1 cellular context compared by ENCODE assay signal in genomic region chr3:52231502-52232278, GRCh38.
TF ChIP-seq lines count a peak whose summit lies in the region.

No MANE protein-coding gene starts in this region.

TF ChIP-seq in HepG2, 621 proteins besides CTCF, POLR2A, EP300 and RAD21 (continued from another document and continues in another):
- TF ChIP-seq CC2D1A (CRISPR knock-in tag; IDR thresholded peaks at IDR 0.05) (no peak), PAX8 (CRISPR knock-in tag; IDR thresholded peaks at IDR 0.05; ENCODE audit: borderline replicate concordance) (no peak), AKAP8 (CRISPR knock-in tag; IDR thresholded peaks at IDR 0.05) (0 out of 2 replicates have a peak, but pooled peaks have one; percentile 20), ZBTB26 (CRISPR knock-in tag; IDR thresholded peaks at IDR 0.05; ENCODE audit: borderline replicate concordance) (no peak), NAIF1 (CRISPR knock-in tag; IDR thresholded peaks at IDR 0.05; ENCODE audit: borderline replicate concordance) (no peak), PREB (CRISPR knock-in tag; IDR thresholded peaks at IDR 0.05) (no peak), FIP1L1 (IDR thresholded peaks at IDR 0.05; ENCODE audit: borderline replicate concordance, insufficient read depth, low read depth, low read length) (no peak), CAMTA2 (CRISPR knock-in tag; IDR thresholded peaks at IDR 0.05; ENCODE audit: borderline replicate concordance) (no peak), KAT8 (CRISPR knock-in tag; IDR thresholded peaks at IDR 0.05) (no peak), SRF (IDR thresholded peaks at IDR 0.05; ENCODE audit: low read depth, low read length) (no peak), ZNF556 (CRISPR knock-in tag; IDR thresholded peaks at IDR 0.05; ENCODE audit: borderline replicate concordance) (peak; percentile 46; the same call in 1 of the 2 replicates), ZNF766 (CRISPR knock-in tag; IDR thresholded peaks at IDR 0.05; ENCODE audit: borderline replicate concordance) (no peak), HOXA9 (CRISPR knock-in tag; IDR thresholded peaks at IDR 0.05; ENCODE audit: borderline replicate concordance) (no peak), STAT5B (CRISPR knock-in tag; IDR thresholded peaks at IDR 0.05) (no peak), ZNF484 (CRISPR knock-in tag; IDR thresholded peaks at IDR 0.05; ENCODE audit: borderline replicate concordance, low read depth) (no peak), NCOR1 (IDR thresholded peaks at IDR 0.05; ENCODE audit: borderline replicate concordance, low read length) (no peak), ZFP82 (CRISPR knock-in tag; IDR thresholded peaks at IDR 0.05; ENCODE audit: borderline replicate concordance) (no peak), WIZ (CRISPR knock-in tag; IDR thresholded peaks at IDR 0.05) (no peak), ZNF574 (CRISPR knock-in tag; IDR thresholded peaks at IDR 0.05) (no peak), THRA (CRISPR knock-in tag; IDR thresholded peaks at IDR 0.05; ENCODE audit: borderline replicate concordance) (no peak), CENPX (CRISPR knock-in tag; IDR thresholded peaks at IDR 0.05) (no peak), ZSCAN22 (CRISPR knock-in tag; IDR thresholded peaks at IDR 0.05) (no peak), IRF2 (CRISPR knock-in tag; IDR thresholded peaks at IDR 0.05) (no peak), ZNF777 (CRISPR knock-in tag; IDR thresholded peaks at IDR 0.05) (no peak), ZFP91 (CRISPR knock-in tag; IDR thresholded peaks at IDR 0.05; ENCODE audit: borderline replicate concordance) (0 out of 2 replicates have a peak, but pooled peaks have one; percentile 22), FOXO1 (CRISPR knock-in tag; IDR thresholded peaks at IDR 0.05) (0 out of 2 replicates have a peak, but pooled peaks have one; percentile 20), NFKB2 (CRISPR knock-in tag; IDR thresholded peaks at IDR 0.05; ENCODE audit: borderline replicate concordance) (no peak), ZBTB33 (CRISPR knock-in tag; IDR thresholded peaks at IDR 0.05) (peak; percentile 96), KLF9 (CRISPR knock-in tag; IDR thresholded peaks at IDR 0.05; ENCODE audit: low read depth) (no peak), MED8 (CRISPR knock-in tag; IDR thresholded peaks at IDR 0.05; ENCODE audit: insufficient replicate concordance) (no peak), GATAD1 (CRISPR knock-in tag; IDR thresholded peaks at IDR 0.05) (no peak), NR2C2 (CRISPR knock-in tag; IDR thresholded peaks at IDR 0.05; ENCODE audit: borderline replicate concordance) (0 out of 2 replicates have a peak, but pooled peaks have one; percentile 18), XBP1 (CRISPR knock-in tag; IDR thresholded peaks at IDR 0.05) (no peak), USF2 (IDR thresholded peaks at IDR 0.05; ENCODE audit: low read depth, low read length) (no peak), USF2 (CRISPR knock-in tag; IDR thresholded peaks at IDR 0.05; ENCODE audit: borderline replicate concordance) (no peak), HNRNPLL (IDR thresholded peaks at IDR 0.05; ENCODE audit: low read depth, low read length, poor library complexity, severe bottlenecking) (no peak), ZNF607 (CRISPR knock-in tag; IDR thresholded peaks at IDR 0.05; ENCODE audit: borderline replicate concordance) (no peak), TOE1 (CRISPR knock-in tag; IDR thresholded peaks at IDR 0.05) (no peak), HINFP (CRISPR knock-in tag; IDR thresholded peaks at IDR 0.05; ENCODE audit: low read depth) (no peak), ZMYM2 (CRISPR knock-in tag; IDR thresholded peaks at IDR 0.05) (no peak), PRDM10 (CRISPR knock-in tag; IDR thresholded peaks at IDR 0.05; ENCODE audit: low read depth) (no peak), EZH2 (conservative IDR thresholded peaks at IDR 0.05; ENCODE audit: low read depth, low read length) (no peak), ZNF660 (CRISPR knock-in tag; IDR thresholded peaks at IDR 0.05; ENCODE audit: borderline replicate concordance, low read depth) (no peak), ZNF264 (CRISPR knock-in tag; IDR thresholded peaks at IDR 0.05) (no peak)
